Comparison of ENCODE assay signal across 18 cellular contexts in the genomic region with DNA sequence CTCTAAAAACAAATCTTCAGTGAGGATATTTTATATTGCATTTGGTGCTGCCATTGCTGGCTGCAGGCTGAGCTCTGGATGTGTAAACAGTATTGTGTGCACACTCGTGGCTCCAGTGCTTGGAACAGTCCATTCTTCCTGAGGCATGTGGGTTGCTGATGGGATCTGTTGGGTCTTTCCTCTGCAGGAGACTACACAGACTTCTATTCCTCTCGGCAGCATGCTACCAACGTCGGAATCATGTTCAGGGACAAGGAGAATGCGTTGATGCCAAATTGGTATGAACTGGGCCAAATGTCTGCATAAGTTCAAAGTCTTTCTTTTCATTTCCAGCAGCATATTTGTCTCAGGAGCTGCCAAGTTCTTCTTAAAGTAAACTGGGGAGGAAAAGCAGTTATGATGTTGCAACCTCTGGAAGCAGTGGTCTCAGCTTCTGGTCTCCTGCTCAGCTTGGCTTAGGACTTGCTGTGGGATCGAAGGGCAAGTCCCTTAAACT. TPM values are rescaled to one million over a fixed set of nuclear protein-coding genes. Genes with fewer than 3 reads are reported as not detected.
DNase-seq lines count a peak whose midpoint lies in the region; ATAC-seq and TF ChIP-seq lines count a peak whose summit lies in the region.
"Had no signal": no experiment of that assay in that cellular context is flagged by ENCODE, and none has a peak within 500 bp of the region (broad histone marks: within the 10 kb centered on the region; RNA-seq: fewer than 3 reads in every experiment).

No MANE protein-coding gene starts in this region.

- no peak overlapping the region for H3K4ac ChIP-seq in mesenchymal stem cell (ENCODE audit: low read depth in 1 of 2, low read length in 2 of 2)

- peaks cover 48% of the 10 kb centered on the region for H3K36me3 Mint-ChIP-seq in T-helper 2 cell treated with Interferon-gamma antibody and Interleukin-4, amounts not matched to agents 5 μg/mL and 100 μg/mL, for 36 hours (ENCODE audit: low read depth)

- 87% methylated on average over 6 of the region's 6 CpGs for WGBS in mesenchymal stem cell

- no peak overlapping the region for H3K27ac Mint-ChIP-seq in T-helper 2 cell treated with Interferon-gamma antibody and Interleukin-4, amounts not matched to agents 5 μg/mL and 100 μg/mL, for 36 hours
- H3K27ac Mint-ChIP-seq: progenitor cell of endocrine pancreas had no signal

- no peaks in the 10 kb centered on the region for H3K9me3 Mint-ChIP-seq in T-helper 2 cell treated with Interferon-gamma antibody and Interleukin-4, amounts not matched to agents 5 μg/mL and 100 μg/mL, for 36 hours
- H3K9me3 Mint-ChIP-seq: activated naive CD4-positive, alpha-beta T cell treated with anti-CD3 and anti-CD28 coated beads for 36 hours had no signal

- peak overlapping the region in 1 of 2 experiments; percentile 35 for H3K18ac ChIP-seq in mesenchymal stem cell (ENCODE audit: low read depth in 1 of 2, low read length in 2 of 2)

- no peak overlapping the region for H3K23ac ChIP-seq in mesenchymal stem cell (ENCODE audit: low read length in 2 of 2)

- H2AFZ ChIP-seq in mesenchymal stem cell (ENCODE audit: low read depth, low read length): no peak overlapping the region

- H3K4me1 ChIP-seq in breast epithelium (peaks cover 0 to 5% of the 10 kb centered on the region in 2 donors), mesenchymal stem cell (ENCODE audit: control insufficient read depth, insufficient read depth, low read depth, low read length) (peaks cover 15% of the 10 kb centered on the region)

- H3K4me3 Mint-ChIP-seq in T-helper 2 cell treated with Interferon-gamma antibody and Interleukin-4, amounts not matched to agents 5 μg/mL and 100 μg/mL, for 36 hours: no peak overlapping the region
- H3K4me3 Mint-ChIP-seq: activated CD4-positive, alpha-beta T cell treated with anti-CD3 and anti-CD28 coated beads, Interleukin-2, amount 10 ng/mL, durations not matched to agents 24 days and 14 days; activated naive CD4-positive, alpha-beta T cell treated with anti-CD3 and anti-CD28 coated beads for 36 hours had no signal

- no peak overlapping the region for H3K14ac ChIP-seq in mesenchymal stem cell (ENCODE audit: low read length in 2 of 2)

- DNase-seq in T47D (ENCODE audit: low read depth in 1 of 2, low spot score in 1 of 2) (peak; percentile 54 to 89), breast epithelium (ENCODE audit: low spot score in 2 of 2) (no peak), ecto neural progenitor cell (ENCODE audit: low spot score) (peak; percentile 24), mesenchymal stem cell (peak; percentile 36), mesenteric fat pad (ENCODE audit: low spot score) (no peak), HuH-7.5 (ENCODE audit: low spot score) (no peak)
- DNase-seq in T-helper 2 cell treated with Interferon-gamma antibody and Interleukin-4, amounts not matched to agents 5 μg/mL and 100 μg/mL, for 36 hours (ENCODE audit: low spot score): no peak
- DNase-seq: activated CD4-positive, alpha-beta T cell treated with anti-CD3 and anti-CD28 coated beads, Interleukin-2, amount 10 ng/mL, durations not matched to agents 24 days and 14 days; activated naive CD4-positive, alpha-beta T cell treated with anti-CD3 and anti-CD28 coated beads for 36 hours; activated T-cell treated with anti-CD3 and anti-CD28 coated beads for 4 hours; DMS 273 treated with DMSO at 0.1 percent for 48 hours; naive B cell; NCI-H1694 treated with DMSO at 0.1 percent for 48 hours; NK-92 treated with Interleukin-12 subunit alpha and Interleukin-12 subunit beta, amount 100 ng/mL, for 24 hours had no signal

- no peak overlapping the region for H3K27ac ChIP-seq in breast epithelium
- no peak overlapping the region for H3K27ac ChIP-seq in mesenchymal stem cell (ENCODE audit: low read length, poor library complexity, severe bottlenecking)

- H2AK5ac ChIP-seq in mesenchymal stem cell (ENCODE audit: low read length, severe bottlenecking): no peak overlapping the region

- H3K79me1 ChIP-seq in mesenchymal stem cell (replicated peaks; ENCODE audit: low read length, poor library complexity, severe bottlenecking): peaks cover 10% of the 10 kb centered on the region

- H3K9me3 ChIP-seq in breast epithelium (no peaks in the 10 kb centered on the region), mesenchymal stem cell (ENCODE audit: control insufficient read depth, low read length) (no peaks in the 10 kb centered on the region)
- H3K9me3 ChIP-seq: A549 had no signal

- H4K8ac ChIP-seq in mesenchymal stem cell (ENCODE audit: low read length): no peak overlapping the region

- H2BK120ac ChIP-seq in mesenchymal stem cell (ENCODE audit: low read depth, low read length): no peak overlapping the region

- no peaks in the 10 kb centered on the region for H3K27me3 Mint-ChIP-seq in T-helper 2 cell treated with Interferon-gamma antibody and Interleukin-4, amounts not matched to agents 5 μg/mL and 100 μg/mL, for 36 hours (ENCODE audit: low read depth)
- H3K27me3 Mint-ChIP-seq: activated CD4-positive, alpha-beta T cell treated with anti-CD3 and anti-CD28 coated beads, Interleukin-2, amount 10 ng/mL, durations not matched to agents 24 days and 14 days; naive B cell; progenitor cell of endocrine pancreas had no signal

- H2BK12ac ChIP-seq in mesenchymal stem cell (ENCODE audit: low read length in 2 of 2): peak overlapping the region in 1 of 2 experiments; percentile 34

- no peak overlapping the region for H2BK5ac ChIP-seq in mesenchymal stem cell (ENCODE audit: low read depth, low read length, poor library complexity, severe bottlenecking)

- H3K27me3 ChIP-seq in breast epithelium: no peaks in the 10 kb centered on the region
- H3K27me3 ChIP-seq in mesenchymal stem cell (ENCODE audit: control insufficient read depth in 1 of 2, insufficient read depth in 1 of 2, low read length in 2 of 2): no peaks in the 10 kb centered on the region

- no peak overlapping the region for H3K9ac ChIP-seq in mesenchymal stem cell (ENCODE audit: low read length)

- TF ChIP-seq CTCF in breast epithelium (IDR thresholded peaks at IDR 0.05): no peak

- in situ Hi-C loops in T47D (cut with HindIII; ENCODE audit: low pct_unique_long_range_greater_than_20kb, low sequenced_read_pairs): no loop called here

- TF ChIP-seq POLR2A in breast epithelium (IDR thresholded peaks at IDR 0.05): no peak

- H3K36me3 ChIP-seq in breast epithelium (no peaks in the 10 kb centered on the region), mesenchymal stem cell (ENCODE audit: control insufficient read depth in 1 of 2, insufficient read depth in 2 of 2, low read depth in 1 of 2, low read length in 2 of 2) (peaks cover 38 to 52% of the 10 kb centered on the region in 2 experiments)

- intact Hi-C loops in breast epithelium (cut with DNase I; ENCODE audit: low total_unique reads): no loop called here

- H4K91ac ChIP-seq in mesenchymal stem cell (ENCODE audit: low read length): no peak overlapping the region

- no peak overlapping the region for H3K4me3 ChIP-seq in breast epithelium
- H3K4me3 ChIP-seq in mesenchymal stem cell (ENCODE audit: insufficient read depth in 1 of 2, low read depth in 1 of 2, low read length in 2 of 2): no peak overlapping the region
- H3K4me3 ChIP-seq: A549, lung had no signal

- H3K4me1 Mint-ChIP-seq in T-helper 2 cell treated with Interferon-gamma antibody and Interleukin-4, amounts not matched to agents 5 μg/mL and 100 μg/mL, for 36 hours (ENCODE audit: low read depth): peaks cover 19% of the 10 kb centered on the region

- H3K4me2 ChIP-seq in mesenchymal stem cell (ENCODE audit: low read length, poor library complexity, severe bottlenecking): no peak overlapping the region
- H3K4me2 ChIP-seq: A549 had no signal

- H2BK15ac ChIP-seq in mesenchymal stem cell (ENCODE audit: low read depth, poor library complexity, severe bottlenecking): no peak overlapping the region

- no peak for ATAC-seq in GM18520 (IDR thresholded peaks at IDR 0.05; ENCODE audit: unreplicated experiment)
- ATAC-seq: A549 had no signal

RNA-seq across cellular contexts. Expression of gene FAH, which starts 9.3 kb away (rescaled TPM):
- 100 to 1,000 TPM in 1 of 3 donors, 10 to 100 TPM in 2; 48.8 to 164 (median 50.9) TPM for total RNA-seq in breast epithelium
- polyA plus RNA-seq in mesenchymal stem cell (2013, experiment 1 of 2): 41.7 TPM
- 41.9 TPM for polyA plus RNA-seq in mesenchymal stem cell (2013, experiment 2 of 2)
- 147 TPM for total RNA-seq in mesenteric fat pad

Comparison
In these comparisons a context has a peak if more than half of its experiments do, and no peak if none do; other contexts are left out.
1. DNase-seq: peak in T47D (2 of 2), ecto neural progenitor cell (single experiment) and mesenchymal stem cell (single experiment); none in breast epithelium (0 of 2), mesenteric fat pad (single experiment), T-helper 2 cell treated with Interferon-gamma antibody and Interleukin-4, amounts not matched to agents 5 μg/mL and 100 μg/mL, for 36 hours (single experiment) and HuH-7.5 (single experiment).